Comparison of ENCODE assay signal across 1 cellular context in the genomic region with DNA sequence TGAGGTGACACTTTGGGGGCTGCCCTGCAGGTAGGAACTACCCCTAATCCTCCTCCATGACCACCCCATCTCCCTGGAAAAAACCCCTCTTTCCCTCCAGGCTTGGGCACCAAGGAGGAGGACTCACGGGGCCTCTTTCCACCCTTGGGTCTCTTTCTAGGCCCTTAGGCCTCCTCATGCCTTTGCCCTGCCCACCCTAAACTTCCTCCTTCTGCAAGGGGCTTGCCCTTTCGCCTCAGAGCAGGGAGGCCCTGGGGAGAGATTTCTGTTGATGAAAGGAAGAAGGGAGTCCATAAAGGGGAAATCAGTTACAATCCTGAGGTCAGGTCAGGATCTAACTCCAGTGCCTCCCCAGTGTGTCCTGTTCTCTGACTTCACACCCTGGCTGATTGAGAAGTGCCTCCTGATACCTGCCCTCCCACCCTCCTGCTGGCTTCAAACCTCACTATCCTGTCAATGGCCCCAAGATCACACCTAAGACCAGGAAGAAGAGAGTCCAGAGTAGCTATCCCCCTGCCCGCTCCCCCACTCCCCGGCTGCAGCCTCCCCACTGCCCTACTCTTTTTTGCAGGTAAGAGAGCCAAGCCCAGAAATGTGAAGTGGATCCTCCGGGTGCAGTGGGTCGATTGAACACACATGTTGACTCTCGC.
TF ChIP-seq lines count a peak whose summit lies in the region.

No MANE protein-coding gene starts in this region.

TF ChIP-seq in SK-N-SH treated with all-trans-retinoic acid at 6 μM for 48 hours, 23 proteins besides CTCF, POLR2A, EP300 and RAD21 (continued from another document):
- TF ChIP-seq, protein P1, sequence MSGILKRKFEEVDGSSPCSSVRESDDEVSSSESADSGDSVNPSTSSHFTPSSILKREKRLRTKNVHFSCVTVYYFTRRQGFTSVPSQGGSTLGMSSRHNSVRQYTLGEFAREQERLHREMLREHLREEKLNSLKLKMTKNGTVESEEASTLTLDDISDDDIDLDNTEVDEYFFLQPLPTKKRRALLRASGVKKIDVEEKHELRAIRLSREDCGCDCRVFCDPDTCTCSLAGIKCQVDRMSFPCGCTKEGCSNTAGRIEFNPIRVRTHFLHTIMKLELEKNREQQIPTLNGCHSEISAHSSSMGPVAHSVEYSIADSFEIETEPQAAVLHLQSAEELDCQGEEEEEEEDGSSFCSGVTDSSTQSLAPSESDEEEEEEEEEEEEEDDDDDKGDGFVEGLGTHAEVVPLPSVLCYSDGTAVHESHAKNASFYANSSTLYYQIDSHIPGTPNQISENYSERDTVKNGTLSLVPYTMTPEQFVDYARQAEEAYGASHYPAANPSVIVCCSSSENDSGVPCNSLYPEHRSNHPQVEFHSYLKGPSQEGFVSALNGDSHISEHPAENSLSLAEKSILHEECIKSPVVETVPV (CRISPR knock-in tag; IDR thresholded peaks at IDR 0.05): no peak
- TF ChIP-seq PPARA (CRISPR knock-in tag; IDR thresholded peaks at IDR 0.05; ENCODE audit: borderline replicate concordance): no peak
- TF ChIP-seq, protein P2, sequence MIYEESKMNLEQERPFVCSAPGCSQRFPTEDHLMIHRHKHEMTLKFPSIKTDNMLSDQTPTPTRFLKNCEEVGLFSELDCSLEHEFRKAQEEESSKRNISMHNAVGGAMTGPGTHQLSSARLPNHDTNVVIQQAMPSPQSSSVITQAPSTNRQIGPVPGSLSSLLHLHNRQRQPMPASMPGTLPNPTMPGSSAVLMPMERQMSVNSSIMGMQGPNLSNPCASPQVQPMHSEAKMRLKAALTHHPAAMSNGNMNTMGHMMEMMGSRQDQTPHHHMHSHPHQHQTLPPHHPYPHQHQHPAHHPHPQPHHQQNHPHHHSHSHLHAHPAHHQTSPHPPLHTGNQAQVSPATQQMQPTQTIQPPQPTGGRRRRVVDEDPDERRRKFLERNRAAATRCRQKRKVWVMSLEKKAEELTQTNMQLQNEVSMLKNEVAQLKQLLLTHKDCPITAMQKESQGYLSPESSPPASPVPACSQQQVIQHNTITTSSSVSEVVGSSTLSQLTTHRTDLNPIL (CRISPR knock-in tag; IDR thresholded peaks at IDR 0.05; ENCODE audit: low read depth): no peak
- no peak for TF ChIP-seq ESRRG (CRISPR knock-in tag; IDR thresholded peaks at IDR 0.05)
- TF ChIP-seq TCF4 (CRISPR knock-in tag; IDR thresholded peaks at IDR 0.05; ENCODE audit: borderline replicate concordance): no peak
- TF ChIP-seq CSDC2 (CRISPR knock-in tag; IDR thresholded peaks at IDR 0.05): no peak
- TF ChIP-seq, protein P3, sequence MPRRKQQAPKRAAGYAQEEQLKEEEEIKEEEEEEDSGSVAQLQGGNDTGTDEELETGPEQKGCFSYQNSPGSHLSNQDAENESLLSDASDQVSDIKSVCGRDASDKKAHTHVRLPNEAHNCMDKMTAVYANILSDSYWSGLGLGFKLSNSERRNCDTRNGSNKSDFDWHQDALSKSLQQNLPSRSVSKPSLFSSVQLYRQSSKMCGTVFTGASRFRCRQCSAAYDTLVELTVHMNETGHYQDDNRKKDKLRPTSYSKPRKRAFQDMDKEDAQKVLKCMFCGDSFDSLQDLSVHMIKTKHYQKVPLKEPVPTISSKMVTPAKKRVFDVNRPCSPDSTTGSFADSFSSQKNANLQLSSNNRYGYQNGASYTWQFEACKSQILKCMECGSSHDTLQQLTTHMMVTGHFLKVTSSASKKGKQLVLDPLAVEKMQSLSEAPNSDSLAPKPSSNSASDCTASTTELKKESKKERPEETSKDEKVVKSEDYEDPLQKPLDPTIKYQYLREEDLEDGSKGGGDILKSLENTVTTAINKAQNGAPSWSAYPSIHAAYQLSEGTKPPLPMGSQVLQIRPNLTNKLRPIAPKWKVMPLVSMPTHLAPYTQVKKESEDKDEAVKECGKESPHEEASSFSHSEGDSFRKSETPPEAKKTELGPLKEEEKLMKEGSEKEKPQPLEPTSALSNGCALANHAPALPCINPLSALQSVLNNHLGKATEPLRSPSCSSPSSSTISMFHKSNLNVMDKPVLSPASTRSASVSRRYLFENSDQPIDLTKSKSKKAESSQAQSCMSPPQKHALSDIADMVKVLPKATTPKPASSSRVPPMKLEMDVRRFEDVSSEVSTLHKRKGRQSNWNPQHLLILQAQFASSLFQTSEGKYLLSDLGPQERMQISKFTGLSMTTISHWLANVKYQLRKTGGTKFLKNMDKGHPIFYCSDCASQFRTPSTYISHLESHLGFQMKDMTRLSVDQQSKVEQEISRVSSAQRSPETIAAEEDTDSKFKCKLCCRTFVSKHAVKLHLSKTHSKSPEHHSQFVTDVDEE (CRISPR knock-in tag; IDR thresholded peaks at IDR 0.05): no peak
- TF ChIP-seq OSR1 (CRISPR knock-in tag; IDR thresholded peaks at IDR 0.05): no peak
- no peak for TF ChIP-seq SNAI2 (CRISPR knock-in tag; IDR thresholded peaks at IDR 0.05)
- no peak for TF ChIP-seq ZNF70 (CRISPR knock-in tag; IDR thresholded peaks at IDR 0.05)
- TF ChIP-seq ZC3H10 (CRISPR knock-in tag; IDR thresholded peaks at IDR 0.05): no peak
